ENCODE assay signal across 8 cellular contexts in genomic region chr5:371811-372555, GRCh38. TPM values are rescaled to one million over a fixed set of nuclear protein-coding genes. Genes with fewer than 3 reads are reported as not detected.
A peak's percentile ranks its signal among the peaks of the same experiment; 100 is the strongest.
DNase-seq lines count a peak whose midpoint lies in the region; ATAC-seq, FAIRE-seq and TF ChIP-seq lines count a peak whose summit lies in the region.

No MANE protein-coding gene starts in this region.

- H3K27ac ChIP-seq in BLaER1 = no peak overlapping the region
- H3K27ac ChIP-seq in SK-N-MC = peak overlapping the region; percentile 92

- peak overlapping the region; percentile 96 for H3K4me2 ChIP-seq in BLaER1

- H3K4me3 ChIP-seq in BLaER1 (peak overlapping the region; percentile 6; the same call in 1 of the 2 replicates), SK-N-MC (peak overlapping the region; percentile 21; the same call in 1 of the 2 replicates), MG63 (no peak overlapping the region)

- ATAC-seq in esophagus mucosa = no peak

- TF ChIP-seq POLR2A in GM12891 (IDR thresholded peaks at IDR 0.05; ENCODE audit: low read depth, low read length) = peak; percentile 32; the same call in 1 of the 2 replicates
- TF ChIP-seq POLR2A in H54 (IDR thresholded peaks at IDR 0.05; ENCODE audit: low read depth, low read length) = no peak

- H3K27me3 ChIP-seq in BLaER1 (peaks cover 32% of the 10 kb centered on the region), MG63 (no peaks in the 10 kb centered on the region)

- H3K9me3 ChIP-seq in BLaER1 (0 out of 2 replicates have a peak, but pooled peaks cover under 1% of the 10 kb centered on the region), SK-N-MC (ENCODE audit: low read depth, low read length) (no peaks in the 10 kb centered on the region), MG63 (no peaks in the 10 kb centered on the region)

- H3K36me3 ChIP-seq in BLaER1 (no peaks in the 10 kb centered on the region), SK-N-MC (ENCODE audit: insufficient read depth, low read length) (peaks cover 16% of the 10 kb centered on the region; the same call in 1 of the 2 replicates), MG63 (peaks cover 5% of the 10 kb centered on the region)

- peak overlapping the region; percentile 42; the same call in 1 of the 2 replicates for H3K9ac ChIP-seq in BLaER1
- H3K9ac ChIP-seq in SK-N-MC (ENCODE audit: insufficient read length) = peak overlapping the region; percentile 41

- H3K4me1 ChIP-seq in BLaER1 = peaks cover 95% of the 10 kb centered on the region

- peak; percentile 48 for FAIRE-seq in GM12891 (lab: Jason Lieb, UNC)
- no peak for FAIRE-seq in H54 (lab: Jason Lieb, UNC)

- DNase-seq in GM12891 (ENCODE audit: insufficient read length, low spot score) = no peak
- DNase-seq in SK-N-MC (ENCODE audit: low read depth, low spot score) = no peak
- peak; percentile 10 for DNase-seq in iPS-NIHi7 (ENCODE audit: extremely low spot score)
- DNase-seq in H54 (ENCODE audit: insufficient read length, low spot score) = no peak
- DNase-seq in MG63 = no peak
- DNase-seq in NCI-H82 (lab: John Stamatoyannopoulos, UW) = no peak

- peaks cover 9% of the 10 kb centered on the region; the same call in 1 of the 2 replicates for H4K20me1 ChIP-seq in BLaER1

TF ChIP-seq in GM12891, 5 proteins besides CTCF, POLR2A, EP300 and RAD21:
- TF ChIP-seq POLR2AphosphoS5 (IDR thresholded peaks at IDR 0.05; ENCODE audit: low read depth, low read length) = no peak; the same call in 1 of the 2 replicates
- no peak for TF ChIP-seq SPI1 (IDR thresholded peaks at IDR 0.05; ENCODE audit: low read depth, low read length)
- no peak for TF ChIP-seq PAX5 (IDR thresholded peaks at IDR 0.05; ENCODE audit: insufficient read depth, low read length, severe bottlenecking)
- TF ChIP-seq POU2F2 (IDR thresholded peaks at IDR 0.05; ENCODE audit: low read depth, low read length) = no peak
- TF ChIP-seq TAF1 (IDR thresholded peaks at IDR 0.05; ENCODE audit: low read depth, low read length) = no peak

RNA-seq across cellular contexts. Expression of gene AHRR, which starts 50.5 kb away (rescaled TPM):
- 33.3 TPM for polyA plus RNA-seq in GM12891 (2012; ENCODE audit: low read depth, missing spikeins)
- total RNA-seq in MG63 (2014; rRNA removed; shearing (Covaris generic); ENCODE audit: low replicate concordance) = 20.6 and 24.5 TPM in 2 replicates
- total RNA-seq in esophagus mucosa = 1.1 TPM

Comparison
In these comparisons a context has a peak if more than half of its experiments do, and no peak if none do; other contexts are left out.
1. RNA of gene AHRR, which starts 50.5 kb away (total RNA-seq): 20.6 to 24.5 TPM in MG63; 1.1 TPM in esophagus mucosa (single experiment); every median in the first group is over 10 times any median in the second.